Comparison of ENCODE assay signal across 12 cellular contexts in genomic region chr7:30169585-30169978, GRCh38. TPM values are rescaled to one million over a fixed set of nuclear protein-coding genes. Genes with fewer than 3 reads are reported as not detected.
DNase-seq lines count a peak whose midpoint lies in the region; ATAC-seq and TF ChIP-seq lines count a peak whose summit lies in the region.
"Had no signal": no experiment of that assay in that cellular context is flagged by ENCODE, and none has a peak within 500 bp of the region (broad histone marks: within the 10 kb centered on the region; RNA-seq: fewer than 3 reads in every experiment).

No MANE protein-coding gene starts in this region.

- TF ChIP-seq CTCF in RWPE1 (conservative IDR thresholded peaks at IDR 0.05; ENCODE audit: low read depth) = no peak
- TF ChIP-seq CTCF in GM10248 (IDR thresholded peaks at IDR 0.05; ENCODE audit: control extremely low read depth, extremely low read depth, low read depth, missing control alignments) = no peak

- H3K9ac ChIP-seq in subcutaneous abdominal adipose tissue (ENCODE audit: low read length in 5 of 5) = peak overlapping the region in 2 of 5 donors; percentile 31 to 36

- peak; percentile 71 for DNase-seq in H4 (ENCODE audit: low spot score)
- no peak for DNase-seq in RWPE1 (ENCODE audit: low spot score)
- DNase-seq in glomerular visceral epithelial cell (ENCODE audit: extremely low spot score) = peak; percentile 74
- no peak for DNase-seq in GM10248 (ENCODE audit: extremely low spot score)
- DNase-seq: activated CD4-positive, alpha-beta T cell treated with anti-CD3 and anti-CD28 coated beads for 48 hours; NCI-H1105 treated with DMSO at 0.1 percent for 48 hours; NCI-H446 treated with DMSO at 0.1 percent for 48 hours; T-helper 2 cell had no signal

- H3K4me3 ChIP-seq in subcutaneous abdominal adipose tissue (ENCODE audit: low read depth in 1 of 5, low read length in 5 of 5) = no peak overlapping the region

- peaks cover 4 to 22% (median 13%) of the 10 kb centered on the region in 5 donors for H3K36me3 ChIP-seq in subcutaneous abdominal adipose tissue (ENCODE audit: control insufficient read depth in 5 of 5, insufficient read depth in 5 of 5, low read length in 5 of 5)

- peaks cover 17 to 76% (median 49%) of the 10 kb centered on the region in 5 donors for H3K4me1 ChIP-seq in subcutaneous abdominal adipose tissue (ENCODE audit: control insufficient read depth in 5 of 5, insufficient read depth in 5 of 5, low read length in 5 of 5)

- POLR2A ChIA-PET in RWPE1 (lab: Yijun Ruan, JAX; ENCODE audit: low non-redundant PET) = no interaction called here
- POLR2A ChIA-PET in GM10248 (lab: Yijun Ruan, JAX) = no interaction called here

- CTCF ChIA-PET in RWPE1 (lab: Yijun Ruan, JAX) (no interaction called here), GM10248 (lab: Yijun Ruan, JAX) (interaction anchor here (1.1 to 2.3 kb wide), 2 partner anchors 9 to 12 kb away, joined by 4 to 5 read pairs; no protein-coding TSS in a partner anchor)

- H3K27ac ChIP-seq in RWPE1 = peak overlapping the region; percentile 69
- peak overlapping the region; percentile 48 for H3K27ac ChIP-seq in subcutaneous abdominal adipose tissue (ENCODE audit: low read depth, low read length)

- no peaks in the 10 kb centered on the region for H3K9me3 ChIP-seq in subcutaneous abdominal adipose tissue (ENCODE audit: control insufficient read depth in 5 of 5, low read length in 5 of 5)

- ATAC-seq in HG02759 (IDR thresholded peaks at IDR 0.05; ENCODE audit: unreplicated experiment) (no peak), HG03521 (IDR thresholded peaks at IDR 0.05; ENCODE audit: unreplicated experiment) (no peak), HG03439 (IDR thresholded peaks at IDR 0.05; ENCODE audit: unreplicated experiment) (no peak)

- H3K27me3 ChIP-seq in subcutaneous abdominal adipose tissue (ENCODE audit: control insufficient read depth in 5 of 5, insufficient read depth in 4 of 5, low read length in 5 of 5) = no peaks in the 10 kb centered on the region

RNA-seq across cellular contexts. Expression of gene MTURN, which starts 34.8 kb away (rescaled TPM):
- total RNA-seq in H4 (2014; rRNA removed; shearing (Covaris generic)) = 4.8 and 5.9 TPM in 2 replicates

Comparison
In these comparisons a context has a peak if more than half of its experiments do, and no peak if none do; other contexts are left out.
1. DNase-seq: peak in H4 (single experiment) and glomerular visceral epithelial cell (single experiment); none in RWPE1 (single experiment) and GM10248 (single experiment).